Comparison of ENCODE assay signal across 28 cellular contexts in genomic region chr9:882416-882931, GRCh38. TPM values are rescaled to one million over a fixed set of nuclear protein-coding genes. Genes with fewer than 3 reads are reported as not detected.
DNase-seq lines count a peak whose midpoint lies in the region; ATAC-seq, FAIRE-seq and TF ChIP-seq lines count a peak whose summit lies in the region.
"Had no signal": no experiment of that assay in that cellular context is flagged by ENCODE, and none has a peak within 500 bp of the region (broad histone marks: within the 10 kb centered on the region; RNA-seq: fewer than 3 reads in every experiment).

No MANE protein-coding gene starts in this region.

- H2BK120ac ChIP-seq in H1 (replicated peaks; ENCODE audit: low read depth, low read length): no peak overlapping the region
- H2BK120ac ChIP-seq in trophoblast cell (ENCODE audit: insufficient read depth, low read length, poor library complexity): no peak overlapping the region

- H3K9me3 ChIP-seq in H1 (ENCODE audit: insufficient read depth in 2 of 2, low read depth in 1 of 2, low read length in 1 of 2) (no peaks in the 10 kb centered on the region), trophoblast cell (ENCODE audit: insufficient read depth, low read depth, low read length) (no peaks in the 10 kb centered on the region), aorta (ENCODE audit: control insufficient read depth, low read length) (no peaks in the 10 kb centered on the region)
- H3K9me3 ChIP-seq: A549; BLaER1 treated with 17β-estradiol and CSF1 and Interleukin-3, amounts not matched to agents 10 nM and 100 nM; pancreas had no signal

- H3K79me1 ChIP-seq in H1 (ENCODE audit: low read depth, low read length) (no peaks in the 10 kb centered on the region), trophoblast cell (ENCODE audit: low read length) (peaks cover 11% of the 10 kb centered on the region)

- H4K91ac ChIP-seq in H1 (replicated peaks; ENCODE audit: insufficient read length, low read length): no peak overlapping the region
- peak overlapping the region; percentile 83 for H4K91ac ChIP-seq in trophoblast cell (ENCODE audit: low read depth, low read length)

- peaks cover 33% of the 10 kb centered on the region for H3K27me3 Mint-ChIP-seq in activated CD8-positive, alpha-beta T cell treated with anti-CD3 and anti-CD28 coated beads for 36 hours
- peaks cover 22% of the 10 kb centered on the region for H3K27me3 Mint-ChIP-seq in activated CD8-positive, alpha-beta T cell treated with anti-CD3 and anti-CD28 coated beads, Interleukin-2, amount 10 ng/mL, durations not matched to agents 7 days and 5 days (ENCODE audit: low read depth)

- H4K20me1 ChIP-seq in H1 (replicated peaks in 1 of 2; ENCODE audit: control insufficient read depth in 1 of 2, insufficient read depth in 2 of 2, low read length in 2 of 2): no peaks in the 10 kb centered on the region
- H4K20me1 ChIP-seq: BLaER1 treated with 17β-estradiol and CSF1 and Interleukin-3, amounts not matched to agents 10 nM and 100 nM had no signal

- ATAC-seq in activated CD8-positive, alpha-beta T cell treated with anti-CD3 and anti-CD28 coated beads for 36 hours: no peak
- no peak for ATAC-seq in activated CD8-positive, alpha-beta T cell treated with anti-CD3 and anti-CD28 coated beads, Interleukin-2, amount 10 ng/mL, durations not matched to agents 7 days and 5 days
- ATAC-seq in aorta (ENCODE audit: low FRiP score) (no peak), HG02852 (IDR thresholded peaks at IDR 0.05; ENCODE audit: unreplicated experiment) (no peak)
- ATAC-seq: A549, pancreas, right cardiac atrium had no signal

- no peak overlapping the region for H3K4ac ChIP-seq in H1 (replicated peaks; ENCODE audit: insufficient read length, low read depth, low read length)
- H3K4ac ChIP-seq in trophoblast cell (ENCODE audit: low read depth, low read length): no peak overlapping the region

- H2BK5ac ChIP-seq in H1 (ENCODE audit: low read depth, low read length): no peak overlapping the region
- H2BK5ac ChIP-seq in trophoblast cell (ENCODE audit: low read depth, low read length, poor library complexity): no peak overlapping the region

- H3K36me3 ChIP-seq in H1 (ENCODE audit: control insufficient read depth in 2 of 4, insufficient read depth in 4 of 4, low read length in 3 of 4) (no peaks in the 10 kb centered on the region), trophoblast cell (ENCODE audit: control insufficient read depth in 1 of 2, insufficient read depth in 2 of 2, low read length in 2 of 2) (no peaks in the 10 kb centered on the region), aorta (ENCODE audit: control insufficient read depth in 1 of 2, insufficient read depth in 2 of 2, low read length in 1 of 2) (no peaks in the 10 kb centered on the region), H7 (replicated peaks; ENCODE audit: control insufficient read depth, insufficient read depth, low read length) (no peaks in the 10 kb centered on the region)
- H3K36me3 ChIP-seq: BLaER1 treated with 17β-estradiol and CSF1 and Interleukin-3, amounts not matched to agents 10 nM and 100 nM; pancreas had no signal

- CTCF ChIA-PET in activated CD8-positive, alpha-beta T cell treated with anti-CD3 and anti-CD28 coated beads for 36 hours (lab: Charles Lee): interaction anchor here (1.0 kb wide), 1 partner anchor 129 kb away, joined by 4 read pairs; no protein-coding TSS in a partner anchor
- CTCF ChIA-PET in activated CD8-positive, alpha-beta T cell treated with anti-CD3 and anti-CD28 coated beads, Interleukin-2, amount 10 ng/mL, durations not matched to agents 7 days and 5 days (lab: Charles Lee): interaction anchor here (1.2 to 2.1 kb wide), 3 partner anchors 11 to 126 kb away, joined by 5 to 8 read pairs (median 6); no protein-coding TSS in a partner anchor
- CTCF ChIA-PET in H1 (lab: Charles Lee; ENCODE audit: partially characterized antibody): interaction anchor here (0.6 to 7.9 kb wide), 27 partner anchors 9 to 970 kb away, joined by 3 to 51 read pairs (median 3); no protein-coding TSS in a partner anchor

- H3K4me2 ChIP-seq in H1 (ENCODE audit: insufficient read depth in 1 of 2, low read depth in 2 of 2, low read length in 2 of 2): no peak overlapping the region
- H3K4me2 ChIP-seq in trophoblast cell (ENCODE audit: low read length): no peak overlapping the region
- H3K4me2 ChIP-seq: A549; BLaER1 treated with 17β-estradiol and CSF1 and Interleukin-3, amounts not matched to agents 10 nM and 100 nM had no signal

- no peak overlapping the region for H3K27ac Mint-ChIP-seq in activated CD8-positive, alpha-beta T cell treated with anti-CD3 and anti-CD28 coated beads for 36 hours
- H3K27ac Mint-ChIP-seq in activated CD8-positive, alpha-beta T cell treated with anti-CD3 and anti-CD28 coated beads, Interleukin-2, amount 10 ng/mL, durations not matched to agents 7 days and 5 days: no peak overlapping the region
- H3K27ac Mint-ChIP-seq: activated B cell treated with CpG ODN at 0.5 μM for 24 hours; activated CD4-positive, alpha-beta memory T cell treated with anti-CD3 and anti-CD28 coated beads, Interleukin-2, amount 10 ng/mL, durations not matched to agents 7 days and 5 days; activated T-cell treated with anti-CD3 and anti-CD28 coated beads, Interleukin-2, amount 50 U/mL, for 24 hours; naive B cell had no signal

- POLR2A ChIA-PET in activated CD8-positive, alpha-beta T cell treated with anti-CD3 and anti-CD28 coated beads for 36 hours (lab: Charles Lee): no interaction called here
- POLR2A ChIA-PET in activated CD8-positive, alpha-beta T cell treated with anti-CD3 and anti-CD28 coated beads, Interleukin-2, amount 10 ng/mL, durations not matched to agents 7 days and 5 days (lab: Charles Lee): no interaction called here
- POLR2A ChIA-PET in H1 (lab: Charles Lee; ENCODE audit: partially characterized antibody): no interaction called here

- no peak overlapping the region for H3K23ac ChIP-seq in H1 (ENCODE audit: insufficient read length)
- H3K23ac ChIP-seq in trophoblast cell (ENCODE audit: low read length): no peak overlapping the region

- H2BK12ac ChIP-seq in H1 (ENCODE audit: low read depth, low read length) (no peak overlapping the region), trophoblast cell (ENCODE audit: low read length) (no peak overlapping the region)

- no peaks in the 10 kb centered on the region for H3K23me2 ChIP-seq in H1 (ENCODE audit: low read depth, low read length)

- H2BK15ac ChIP-seq in H1 (ENCODE audit: low read length): no peak overlapping the region

- H3K9me3 Mint-ChIP-seq in activated CD8-positive, alpha-beta T cell treated with anti-CD3 and anti-CD28 coated beads for 36 hours: no peaks in the 10 kb centered on the region
- no peaks in the 10 kb centered on the region for H3K9me3 Mint-ChIP-seq in activated CD8-positive, alpha-beta T cell treated with anti-CD3 and anti-CD28 coated beads, Interleukin-2, amount 10 ng/mL, durations not matched to agents 7 days and 5 days (ENCODE audit: insufficient read depth)
- H3K9me3 Mint-ChIP-seq: activated B cell treated with CpG ODN at 0.5 μM for 24 hours; activated CD4-positive, alpha-beta memory T cell treated with anti-CD3 and anti-CD28 coated beads, Interleukin-2, amount 10 ng/mL, durations not matched to agents 7 days and 5 days; activated T-cell treated with anti-CD3 and anti-CD28 coated beads, Interleukin-2, amount 50 U/mL, for 24 hours had no signal

- no peak overlapping the region for H4K5ac ChIP-seq in H1 (ENCODE audit: insufficient read length, low read depth, low read length)

- no peak overlapping the region for H3K56ac ChIP-seq in H1 (replicated peaks; ENCODE audit: insufficient read length, low read depth, low read length)

- WGBS in H1 (ENCODE audit: extremely low coverage in 1 of 2, insufficient coverage in 1 of 2, insufficient read length in 1 of 2, insufficient replicate concordance in 2 of 2, low coverage in 1 of 2, low lambda C conversion rate in 2 of 2, missing lambda C conversion rate in 1 of 2), 2 experiments: 46% methylated on average over 4 of the region's 4 CpGs; no CpG with 5 or more reads in 1 of the 2 experiments
- no CpG with 5 or more reads among the region's 4 CpGs for WGBS in trophoblast cell (ENCODE audit: extremely low coverage, insufficient coverage, insufficient read length)
- 66 to 72% methylated on average over 4 of the region's 4 CpGs for WGBS in aorta, 2 donors

- H3K4me1 ChIP-seq in H1 (replicated peaks in 1 of 4; ENCODE audit: control insufficient read depth in 3 of 4, insufficient read depth in 4 of 4, low read length in 3 of 4): no peaks in the 10 kb centered on the region
- H3K4me1 ChIP-seq in trophoblast cell (ENCODE audit: control insufficient read depth in 1 of 2, insufficient read depth in 2 of 2, low read length in 2 of 2): peaks cover 9 to 13% of the 10 kb centered on the region in 2 experiments
- H3K4me1 ChIP-seq in aorta (ENCODE audit: control insufficient read depth in 1 of 2, insufficient read depth in 2 of 2, low read length in 2 of 2): no peaks in the 10 kb centered on the region
- H3K4me1 ChIP-seq: A549; BLaER1 treated with 17β-estradiol and CSF1 and Interleukin-3, amounts not matched to agents 10 nM and 100 nM; pancreas had no signal

- no peak overlapping the region for H4K8ac ChIP-seq in H1 (ENCODE audit: extremely low read depth, insufficient read depth, low read length)
- H4K8ac ChIP-seq in trophoblast cell (ENCODE audit: low read depth, low read length): no peak overlapping the region

- H3K14ac ChIP-seq in H1 (ENCODE audit: insufficient read length): no peak overlapping the region
- no peak overlapping the region for H3K14ac ChIP-seq in trophoblast cell (ENCODE audit: low read length)

- H3K36me3 Mint-ChIP-seq in activated CD8-positive, alpha-beta T cell treated with anti-CD3 and anti-CD28 coated beads for 36 hours (ENCODE audit: low read depth): no peaks in the 10 kb centered on the region
- H3K36me3 Mint-ChIP-seq in activated CD8-positive, alpha-beta T cell treated with anti-CD3 and anti-CD28 coated beads, Interleukin-2, amount 10 ng/mL, durations not matched to agents 7 days and 5 days (ENCODE audit: low read depth): no peaks in the 10 kb centered on the region
- H3K36me3 Mint-ChIP-seq: naive B cell had no signal

- H4K12ac ChIP-seq in trophoblast cell (ENCODE audit: low read depth, low read length): no peak overlapping the region

- H3K27me3 ChIP-seq in H1 (replicated peaks in 1 of 4; ENCODE audit: control insufficient read depth in 3 of 4, extremely low read depth in 1 of 4, insufficient read depth in 3 of 4, low read length in 3 of 4) (no peaks in the 10 kb centered on the region), trophoblast cell (ENCODE audit: insufficient read depth, low read length) (no peaks in the 10 kb centered on the region), aorta (ENCODE audit: control insufficient read depth in 1 of 2, insufficient read depth in 2 of 2, low read length in 1 of 2) (peaks cover 0 to 1% of the 10 kb centered on the region in 2 donors), H7 (ENCODE audit: control insufficient read depth, insufficient read depth, low read length) (no peaks in the 10 kb centered on the region)
- H3K27me3 ChIP-seq: BLaER1 treated with 17β-estradiol and CSF1 and Interleukin-3, amounts not matched to agents 10 nM and 100 nM; pancreas had no signal

- TF ChIP-seq CTCF in activated CD8-positive, alpha-beta T cell treated with anti-CD3 and anti-CD28 coated beads for 36 hours (IDR thresholded peaks at IDR 0.05): no peak
- peak in 2 of 3 experiments; percentile 16 to 46; a peak in 2 of 4 replicates for TF ChIP-seq CTCF in H1 (IDR thresholded peaks at IDR 0.05; ENCODE audit: control extremely low read depth in 1 of 3, insufficient read depth in 1 of 3, low read depth in 1 of 3, low read length in 3 of 3)

- H3K79me2 ChIP-seq in H1 (ENCODE audit: control insufficient read depth in 1 of 2, insufficient read depth in 2 of 2, low read length in 2 of 2) (no peaks in the 10 kb centered on the region), trophoblast cell (ENCODE audit: control insufficient read depth, insufficient read depth, low read length, poor library complexity) (no peaks in the 10 kb centered on the region)

- H3K9ac ChIP-seq in H1 (replicated peaks in 1 of 4; ENCODE audit: extremely low read depth in 1 of 4, low read depth in 3 of 4, low read length in 3 of 4): no peak overlapping the region
- H3K9ac ChIP-seq in trophoblast cell (ENCODE audit: low read length): no peak overlapping the region
- H3K9ac ChIP-seq: BLaER1 treated with 17β-estradiol and CSF1 and Interleukin-3, amounts not matched to agents 10 nM and 100 nM had no signal

- no peak for TF ChIP-seq POLR2A in H1 (IDR thresholded peaks at IDR 0.05; ENCODE audit: control extremely low read depth in 1 of 2, low read depth in 2 of 2, low read length in 2 of 2)

- no peak for TF ChIP-seq EP300 in H1 (IDR thresholded peaks at IDR 0.05; ENCODE audit: borderline replicate concordance in 1 of 2, low read depth in 2 of 2, low read length in 2 of 2)

- intact Hi-C loops in activated CD8-positive, alpha-beta T cell treated with anti-CD3 and anti-CD28 coated beads for 36 hours (cut with micrococcal nuclease): no loop called here
- intact Hi-C loops in aorta (cut with DNase I): no loop called here

- H2AK5ac ChIP-seq in H1 (ENCODE audit: low read depth, low read length) (no peak overlapping the region), trophoblast cell (ENCODE audit: low read length) (no peak overlapping the region)

- peaks cover 12% of the 10 kb centered on the region for H3K4me1 Mint-ChIP-seq in activated CD8-positive, alpha-beta T cell treated with anti-CD3 and anti-CD28 coated beads for 36 hours (ENCODE audit: low read depth)
- peaks cover 21% of the 10 kb centered on the region for H3K4me1 Mint-ChIP-seq in activated CD8-positive, alpha-beta T cell treated with anti-CD3 and anti-CD28 coated beads, Interleukin-2, amount 10 ng/mL, durations not matched to agents 7 days and 5 days (ENCODE audit: low read depth)
- H3K4me1 Mint-ChIP-seq: activated B cell treated with CpG ODN at 0.5 μM for 24 hours; activated CD4-positive, alpha-beta memory T cell treated with anti-CD3 and anti-CD28 coated beads, Interleukin-2, amount 10 ng/mL, durations not matched to agents 7 days and 5 days had no signal

- H3K18ac ChIP-seq in H1 (ENCODE audit: extremely low read depth, low read length): no peak overlapping the region
- H3K18ac ChIP-seq in trophoblast cell (ENCODE audit: low read length): no peak overlapping the region

- no peak overlapping the region for H2AFZ ChIP-seq in H1 (ENCODE audit: low read length)
- H2AFZ ChIP-seq in trophoblast cell (ENCODE audit: insufficient read depth, low read length, poor library complexity): no peak overlapping the region

- no peak overlapping the region for H2BK20ac ChIP-seq in H1 (ENCODE audit: low read length)

- DNase-seq in activated CD8-positive, alpha-beta T cell treated with anti-CD3 and anti-CD28 coated beads for 36 hours: peak; percentile 8
- no peak for DNase-seq in activated CD8-positive, alpha-beta T cell treated with anti-CD3 and anti-CD28 coated beads, Interleukin-2, amount 10 ng/mL, durations not matched to agents 7 days and 5 days
- peak; percentile 17 for DNase-seq in NAMALWA (ENCODE audit: low spot score)
- DNase-seq in H1 (ENCODE audit: low read depth in 1 of 2, low spot score in 2 of 2): no peak
- no peak for DNase-seq in trophoblast cell
- no peak for DNase-seq in aorta
- no peak for DNase-seq in H7
- DNase-seq: activated B cell treated with CpG ODN at 0.5 μM for 24 hours; activated CD4-positive, alpha-beta memory T cell treated with anti-CD3 and anti-CD28 coated beads, Interleukin-2, amount 10 ng/mL, durations not matched to agents 7 days and 5 days; activated naive CD4-positive, alpha-beta T cell treated with Interleukin-2 at 50 U/mL for 16 hours; activated T-cell treated with anti-CD3 and anti-CD28 coated beads, Interleukin-2, amount 50 U/mL, for 24 hours; caudate nucleus; foreskin melanocyte; GF-D8; IMR-90; mesenchymal stem cell; naive B cell; NCI-H2029; pancreas; right cardiac atrium; RPMI8226 had no signal

- no peak overlapping the region for H3K4me3 ChIP-seq in H1 (ENCODE audit: extremely low read depth in 1 of 4, insufficient read depth in 2 of 4, low read depth in 3 of 4, low read length in 4 of 4)
- no peak overlapping the region for H3K4me3 ChIP-seq in trophoblast cell (ENCODE audit: low read depth, low read length)
- H3K4me3 ChIP-seq in aorta (ENCODE audit: low read length in 2 of 2): no peak overlapping the region
- no peak overlapping the region for H3K4me3 ChIP-seq in H7 (ENCODE audit: insufficient read depth, low read depth, low read length)
- H3K4me3 ChIP-seq: A549; BLaER1 treated with 17β-estradiol and CSF1 and Interleukin-3, amounts not matched to agents 10 nM and 100 nM; pancreas; SK-N-MC had no signal

- H3K27ac ChIP-seq in H1 (ENCODE audit: low read depth, low read length) (no peak overlapping the region), trophoblast cell (ENCODE audit: low read depth, low read length) (peak overlapping the region; percentile 78), aorta (ENCODE audit: low read depth in 1 of 2, low read length in 2 of 2) (no peak overlapping the region)
- H3K27ac ChIP-seq: A549; BLaER1 treated with 17β-estradiol and CSF1 and Interleukin-3, amounts not matched to agents 10 nM and 100 nM; epithelial cell of prostate; pancreas; SK-N-MC had no signal

- TF ChIP-seq RAD21 in H1 (IDR thresholded peaks at IDR 0.05 in 1 of 2, conservative IDR thresholded peaks at IDR 0.05 in 1 of 2; ENCODE audit: low read depth in 2 of 2, low read length in 2 of 2): no peak

- H3K4me3 Mint-ChIP-seq in activated CD8-positive, alpha-beta T cell treated with anti-CD3 and anti-CD28 coated beads for 36 hours: no peak overlapping the region
- no peak overlapping the region for H3K4me3 Mint-ChIP-seq in activated CD8-positive, alpha-beta T cell treated with anti-CD3 and anti-CD28 coated beads, Interleukin-2, amount 10 ng/mL, durations not matched to agents 7 days and 5 days
- H3K4me3 Mint-ChIP-seq: activated B cell treated with CpG ODN at 0.5 μM for 24 hours; activated CD4-positive, alpha-beta memory T cell treated with anti-CD3 and anti-CD28 coated beads, Interleukin-2, amount 10 ng/mL, durations not matched to agents 7 days and 5 days; activated T-cell treated with anti-CD3 and anti-CD28 coated beads, Interleukin-2, amount 50 U/mL, for 24 hours; naive B cell had no signal

- no peak for FAIRE-seq in H1 (lab: Jason Lieb, UNC)
- FAIRE-seq: A549, pancreas had no signal

RNA-seq across cellular contexts. Expression of gene DMRT1, which starts 41.0 kb away (rescaled TPM):
- not detected for total RNA-seq in activated CD8-positive, alpha-beta T cell treated with anti-CD3 and anti-CD28 coated beads for 36 hours
- total RNA-seq in activated CD8-positive, alpha-beta T cell treated with anti-CD3 and anti-CD28 coated beads, Interleukin-2, amount 10 ng/mL, durations not matched to agents 7 days and 5 days: not detected
- total RNA-seq in H1 (2021; fragmentation: NEBNext Ultra II Directional; extraction: Animal tissue kit (Norgen Biotek cat#: 25700)): not detected in 2 replicates
- polyA plus RNA-seq in H1 (2011; rRNA removed): 0.06 and 0.15 TPM in 2 replicates
- polyA plus RNA-seq in H1 (2011; cell fraction: cytosol; rRNA removed): 0.19 TPM
- 0.10 TPM for polyA plus RNA-seq in H1 (2011; cell fraction: nucleus; rRNA removed)
- 0.12 TPM in 1 of 4 replicates, not detected in the others for polyA plus RNA-seq in H1 (2012, experiment 1 of 2)
- 0.07 TPM for polyA plus RNA-seq in H1 (2012, experiment 2 of 2)
- 0.08 TPM for polyA plus RNA-seq in H1 (2013, experiment 1 of 2)
- 0.07 TPM for polyA plus RNA-seq in H1 (2013, experiment 2 of 2)
- 0.25 and 0.32 TPM in 2 replicates for polyA minus RNA-seq in H1 (2011; rRNA and poly(A)+ RNA removed)
- polyA minus RNA-seq in H1 (2011; cell fraction: cytosol; rRNA and poly(A)+ RNA removed): not detected
- not detected for polyA minus RNA-seq in H1 (2011; cell fraction: nucleus; rRNA and poly(A)+ RNA removed)
- 0.82 and 0.92 TPM in 2 replicates for polyA plus RNA-seq in trophoblast cell (2013)
- total RNA-seq in aorta: not detected
- polyA plus RNA-seq in aorta: not detected
- total RNA-seq in H7 (2014; rRNA removed; shearing (Covaris generic)): 0.21 TPM in 1 of 2 replicates, not detected in the other
- total RNA-seq: activated B cell treated with CpG ODN at 0.5 μM for 24 hours; activated CD4-positive, alpha-beta memory T cell treated with anti-CD3 and anti-CD28 coated beads, Interleukin-2, amount 10 ng/mL, durations not matched to agents 7 days and 5 days; IMR-90; pancreas; right cardiac atrium; T-helper 2 cell treated with Interferon-gamma antibody and Interleukin-4, amounts not matched to agents 100 ng/mL and 5 ng/mL, for 36 hours; ureter had no signal
- polyA plus RNA-seq: A549, IMR-90, pancreas, right cardiac atrium had no signal

Comparison
In these comparisons a context has a peak if more than half of its experiments do, and no peak if none do; other contexts are left out.
1. DNase-seq: peak in activated CD8-positive, alpha-beta T cell treated with anti-CD3 and anti-CD28 coated beads for 36 hours (single experiment) and NAMALWA (single experiment); none in activated CD8-positive, alpha-beta T cell treated with anti-CD3 and anti-CD28 coated beads, Interleukin-2, amount 10 ng/mL, durations not matched to agents 7 days and 5 days (single experiment), H1 (0 of 2), trophoblast cell (0 of 2), aorta (0 of 2) and H7 (single experiment).